Comparison of ENCODE assay signal across 8 cellular contexts in the genomic region with DNA sequence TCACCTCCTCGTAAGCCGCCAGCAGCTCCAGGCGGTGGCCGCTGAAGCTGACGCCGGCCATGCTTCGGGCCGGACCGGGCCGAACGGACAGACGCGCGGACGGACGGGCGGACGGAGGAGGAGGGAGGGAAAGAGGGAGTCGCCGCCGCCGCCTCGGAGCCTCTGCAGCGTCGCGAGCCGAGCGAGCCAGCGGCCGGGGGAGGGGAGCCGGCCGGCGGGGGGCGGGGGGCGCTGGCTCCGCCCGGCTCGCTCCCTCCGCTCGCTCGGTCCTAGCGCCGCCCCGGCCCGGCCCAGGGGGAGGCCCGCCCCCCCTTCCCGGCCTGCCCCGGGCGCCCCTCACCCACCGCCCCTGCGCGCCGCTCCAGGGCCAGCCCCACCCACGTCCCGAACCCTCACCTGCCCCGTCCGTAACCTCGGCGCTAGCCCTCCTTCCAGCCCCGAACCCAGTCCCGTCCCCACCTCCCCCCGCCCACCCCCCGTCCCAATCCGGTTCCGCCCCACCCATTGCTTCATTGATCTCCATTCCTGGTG. TPM values are rescaled to one million over a fixed set of nuclear protein-coding genes. Genes with fewer than 3 reads are reported as not detected.
DNase-seq lines count a peak whose midpoint lies in the region; ATAC-seq and TF ChIP-seq lines count a peak whose summit lies in the region.

A gene (minus strand): TSS at position 174 of the 531 bp plus-strand sequence. CDS start 113 bp downstream, at position 61.

- no peaks in the 10 kb centered on the region for H3K9me3 Mint-ChIP-seq in CD4-positive, CD25-positive, alpha-beta regulatory T cell

- H3K4me1 ChIP-seq in CD4-positive, CD25-positive, alpha-beta regulatory T cell (ENCODE audit: control insufficient read depth, insufficient read depth, low read length, poor library complexity, severe bottlenecking) = peaks cover 10% of the 10 kb centered on the region

- H3K9me3 ChIP-seq in CD4-positive, CD25-positive, alpha-beta regulatory T cell (ENCODE audit: control insufficient read depth in 2 of 2, low read length in 2 of 2) = no peaks in the 10 kb centered on the region
- H3K9me3 ChIP-seq in iPS-18c (ENCODE audit: control insufficient read depth, insufficient read depth, low read length) = no peaks in the 10 kb centered on the region

- TF ChIP-seq CTCF in brain microvascular endothelial cell (IDR thresholded peaks at IDR 0.05; ENCODE audit: low read depth, low read length, missing control alignments) = no peak

- no peaks in the 10 kb centered on the region for H3K36me3 Mint-ChIP-seq in CD4-positive, CD25-positive, alpha-beta regulatory T cell

- no peak for DNase-seq in CD4-positive, CD25-positive, alpha-beta regulatory T cell
- DNase-seq in NCI-H69 (lab: John Stamatoyannopoulos, UW) = peak; percentile 86
- DNase-seq in brain microvascular endothelial cell = peak; percentile 16
- no peak for DNase-seq in skeletal muscle cell (ENCODE audit: low read depth)
- DNase-seq in stimulated activated CD4-positive, alpha-beta T cell treated with anti-CD3 and anti-CD28 coated beads, Interleukin-4, amount 100 ng/mL, for 4 hours = no peak

- no peaks in the 10 kb centered on the region for H3K36me3 ChIP-seq in CD4-positive, CD25-positive, alpha-beta regulatory T cell (ENCODE audit: control insufficient read depth, insufficient read depth, low read length)
- peaks cover 19% of the 10 kb centered on the region for H3K36me3 ChIP-seq in brain microvascular endothelial cell (replicated peaks)

- in situ Hi-C loops in brain microvascular endothelial cell (cut with HindIII; ENCODE audit: low pct_ligation_motif_present, low sequenced_read_pairs) = no loop called here

- ATAC-seq in CD4-positive, CD25-positive, alpha-beta regulatory T cell (ENCODE audit: low read depth in 2 of 2) = peak in 1 of 2 donors; percentile 34
- ATAC-seq in GM19372 (IDR thresholded peaks at IDR 0.05; ENCODE audit: low read depth, unreplicated experiment) = peak; percentile 34
- no peak for ATAC-seq in GM18907 (IDR thresholded peaks at IDR 0.05; ENCODE audit: unreplicated experiment)

- no peak within 1 kb of the TSS for H3K4me3 ChIP-seq in CD4-positive, CD25-positive, alpha-beta regulatory T cell (ENCODE audit: low read depth, low read length)
- H3K4me3 ChIP-seq in brain microvascular endothelial cell (ENCODE audit: low read depth, low read length) = peak within 1 kb of the TSS; percentile 90
- H3K4me3 ChIP-seq in iPS-18c (ENCODE audit: insufficient read depth, low read depth, low read length) = peak within 1 kb of the TSS; percentile 81
- H3K4me3 ChIP-seq in skeletal muscle cell (ENCODE audit: low read depth, low read length) = peak within 1 kb of the TSS; percentile 81

- H3K4me1 Mint-ChIP-seq in CD4-positive, CD25-positive, alpha-beta regulatory T cell = peaks cover 0 to 31% (median 5%) of the 10 kb centered on the region in 4 donors

- peaks cover 23% of the 10 kb centered on the region for H3K27me3 Mint-ChIP-seq in CD4-positive, CD25-positive, alpha-beta regulatory T cell

- peaks cover 6% of the 10 kb centered on the region for H3K27me3 ChIP-seq in CD4-positive, CD25-positive, alpha-beta regulatory T cell (ENCODE audit: control insufficient read depth, insufficient read depth, low read length)
- H3K27me3 ChIP-seq in brain microvascular endothelial cell (replicated peaks) = no peaks in the 10 kb centered on the region

- H3K27ac Mint-ChIP-seq in CD4-positive, CD25-positive, alpha-beta regulatory T cell = peak within 1 kb of the TSS in 1 of 3 donors; percentile 62

- H3K27ac ChIP-seq in CD4-positive, CD25-positive, alpha-beta regulatory T cell (ENCODE audit: insufficient read depth, low read length, poor library complexity, severe bottlenecking) = no peak within 1 kb of the TSS
- H3K27ac ChIP-seq in brain microvascular endothelial cell = peak within 1 kb of the TSS; percentile 73

- peak within 1 kb of the TSS; percentile 80 to 89 (median 84) for H3K4me3 Mint-ChIP-seq in CD4-positive, CD25-positive, alpha-beta regulatory T cell

RNA-seq across cellular contexts. Expression of the gene that starts here (rescaled TPM):
- total RNA-seq in CD4-positive, CD25-positive, alpha-beta regulatory T cell = 2.3 TPM
- polyA plus RNA-seq in CD4-positive, CD25-positive, alpha-beta regulatory T cell = under 1 TPM in 1 of 4 donors, not detected in 3; 0.13 TPM

Comparison
In these comparisons a context has a peak if more than half of its experiments do, and no peak if none do; other contexts are left out.
1. DNase-seq: peak in NCI-H69 (single experiment) and brain microvascular endothelial cell (single experiment); none in CD4-positive, CD25-positive, alpha-beta regulatory T cell (0 of 3), skeletal muscle cell (single experiment) and stimulated activated CD4-positive, alpha-beta T cell treated with anti-CD3 and anti-CD28 coated beads, Interleukin-4, amount 100 ng/mL, for 4 hours (0 of 2).